In the genomic region with DNA sequence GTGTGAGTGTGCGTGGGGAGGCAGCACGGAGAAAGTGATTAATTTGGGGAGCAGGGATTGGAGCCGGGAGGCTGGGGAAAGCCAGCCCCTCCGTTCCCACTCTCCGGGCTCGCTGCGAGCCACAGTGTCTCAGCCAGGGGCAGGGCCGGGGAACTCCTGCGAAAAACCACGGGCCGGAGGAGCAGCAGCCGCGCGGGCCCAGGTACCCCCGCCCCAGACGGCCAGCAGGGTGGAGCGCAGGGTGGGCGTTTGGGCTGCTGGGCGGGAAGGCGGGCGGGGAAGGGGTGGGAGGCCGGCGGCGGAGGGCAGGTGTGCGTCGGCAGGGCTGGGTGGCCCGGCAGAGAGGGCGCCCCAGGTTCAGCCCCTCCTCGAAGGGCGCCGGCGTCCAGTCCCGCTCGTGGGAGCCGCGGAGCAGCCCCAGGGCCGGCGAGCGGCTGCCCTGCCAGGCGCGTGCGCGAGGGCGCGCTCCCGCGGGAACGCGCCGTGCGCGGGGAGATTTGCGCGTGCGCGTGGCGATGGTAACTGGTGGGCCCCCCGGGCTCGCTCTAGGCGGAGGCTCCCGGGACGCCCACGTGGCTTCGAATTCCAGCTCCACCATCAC, we compare ENCODE assay signal across 8 cellular contexts. TPM values are rescaled to one million over a fixed set of nuclear protein-coding genes. Genes with fewer than 3 reads are reported as not detected.
DNase-seq lines count a peak whose midpoint lies in the region; ATAC-seq and TF ChIP-seq lines count a peak whose summit lies in the region.

No MANE protein-coding gene starts in this region.

- DNase-seq in esophagus squamous epithelium (lab: John Stamatoyannopoulos, UW) (no peak), psoas muscle (no peak), NCI-H1694 treated with DMSO at 0.1 percent for 48 hours (lab: John Stamatoyannopoulos, UW) (no peak), globus pallidus (ENCODE audit: low spot score) (no peak), cerebellar nuclear complex (lab: John Stamatoyannopoulos, UW) (no peak)
- no peak for DNase-seq in activated naive CD4-positive, alpha-beta T cell (lab: John Stamatoyannopoulos, UW)

- no peaks in the 10 kb centered on the region for H3K36me3 ChIP-seq in esophagus squamous epithelium
- no peaks in the 10 kb centered on the region for H3K36me3 ChIP-seq in psoas muscle (ENCODE audit: insufficient read depth in 1 of 2, low read depth in 1 of 2)

- 0 to 5% methylated on average over 8 to 12 of the region's 64 CpGs for WGBS in esophagus squamous epithelium, 2 donors
- WGBS in psoas muscle, 3 donors: 1 to 2% (median 2%) methylated on average over 26 to 63 of the region's 64 CpGs

- TF ChIP-seq CTCF in esophagus squamous epithelium (IDR thresholded peaks at IDR 0.05): no peak
- TF ChIP-seq CTCF in psoas muscle (IDR thresholded peaks at IDR 0.05): no peak

- intact Hi-C loops in esophagus squamous epithelium (cut with DNase I) (no loop called here), psoas muscle (cut with DNase I) (no loop called here)

- H3K9me3 ChIP-seq in esophagus squamous epithelium: no peaks in the 10 kb centered on the region
- H3K9me3 ChIP-seq in psoas muscle: no peaks in the 10 kb centered on the region

- H3K27ac ChIP-seq in esophagus squamous epithelium: peak overlapping the region; percentile 28 to 62 (median 46)
- no peak overlapping the region for H3K27ac ChIP-seq in psoas muscle

- TF ChIP-seq POLR2A in esophagus squamous epithelium (IDR thresholded peaks at IDR 0.05): no peak

- H3K4me1 ChIP-seq in esophagus squamous epithelium: peaks cover 7 to 29% (median 18%) of the 10 kb centered on the region in 3 donors
- H3K4me1 ChIP-seq in psoas muscle: peaks cover 4% of the 10 kb centered on the region

- H3K27me3 ChIP-seq in esophagus squamous epithelium (peaks cover 0 to 51% (median 2%) of the 10 kb centered on the region in 4 donors), psoas muscle (ENCODE audit: insufficient read depth in 3 of 3, low read length in 2 of 3) (peaks cover 0 to 49% (median 15%) of the 10 kb centered on the region in 3 donors)

- ATAC-seq in GM18498 (IDR thresholded peaks at IDR 0.05; ENCODE audit: unreplicated experiment) (peak; percentile 44), HG03354 (IDR thresholded peaks at IDR 0.05; ENCODE audit: poor library complexity, severe bottlenecking, unreplicated experiment) (peak; percentile 58), psoas muscle (peak in 1 of 4 donors; percentile 51)

- peak overlapping the region; percentile 50 to 73 (median 60) for H3K4me3 ChIP-seq in esophagus squamous epithelium
- peak overlapping the region; percentile 64 for H3K4me3 ChIP-seq in psoas muscle

RNA-seq across cellular contexts. Expression of a gene that starts 1.4 kb away (rescaled TPM):
- 10 to 100 TPM in 3 of 4 donors, 1 to 10 TPM in 1; 3.7 to 44.3 (median 23.4) TPM for total RNA-seq in esophagus squamous epithelium
- 1 to 10 TPM in 2 of 4 donors, under 1 TPM in 2; 0.67 to 1.9 (median 1.2) TPM for total RNA-seq in psoas muscle
- polyA plus RNA-seq in psoas muscle: under 1 TPM; 0.43 to 0.49 (median 0.47) TPM
